In the genomic region with DNA sequence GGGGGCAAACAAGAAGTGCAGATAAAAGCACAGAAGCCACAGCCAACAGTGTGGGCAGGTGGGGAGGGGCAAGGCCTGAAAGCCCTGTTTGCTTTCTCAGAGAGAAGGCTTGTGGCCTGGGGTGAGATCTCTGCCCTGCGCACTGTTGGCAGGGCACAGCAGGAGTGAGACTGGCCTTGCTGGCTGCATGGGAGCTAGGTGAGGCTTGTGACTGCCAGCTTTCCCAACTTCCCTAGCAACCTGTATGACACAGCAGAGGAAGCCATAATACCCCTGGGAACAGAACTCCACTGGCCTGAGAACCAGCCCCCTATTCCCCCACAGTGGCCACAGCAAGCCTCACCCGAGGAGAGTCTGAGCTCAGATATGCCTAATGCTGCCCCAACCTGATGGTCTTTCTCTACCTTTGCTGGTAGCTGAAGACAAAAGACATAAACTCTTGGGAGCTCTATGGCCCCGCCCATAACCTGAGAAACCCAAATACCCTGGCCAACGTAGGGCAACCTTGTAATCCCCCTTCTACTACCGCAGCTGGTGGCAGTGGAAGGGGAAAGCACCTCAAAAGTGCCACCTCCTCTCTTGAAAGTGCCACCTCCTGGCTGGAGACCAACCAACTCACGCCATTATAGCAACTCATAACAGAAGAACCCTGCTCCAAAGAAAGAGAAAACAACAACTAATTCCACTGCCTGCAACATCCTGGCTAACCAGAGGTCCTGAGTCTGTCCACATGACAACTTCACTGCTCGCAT, we compare ENCODE assay signal across 13 cellular contexts. TPM values are rescaled to one million over a fixed set of nuclear protein-coding genes. Genes with fewer than 3 reads are reported as not detected.
DNase-seq lines count a peak whose midpoint lies in the region; ATAC-seq and TF ChIP-seq lines count a peak whose summit lies in the region.
"Had no signal": no experiment of that assay in that cellular context is flagged by ENCODE, and none has a peak within 500 bp of the region (broad histone marks: within the 10 kb centered on the region; RNA-seq: fewer than 3 reads in every experiment).

No MANE protein-coding gene starts in this region.

- no peaks in the 10 kb centered on the region for H3K27me3 Mint-ChIP-seq in activated naive CD4-positive, alpha-beta T cell treated with anti-CD3 and anti-CD28 coated beads for 36 hours (ENCODE audit: low read depth)
- H3K27me3 Mint-ChIP-seq: activated CD4-positive, alpha-beta T cell treated with anti-CD3 and anti-CD28 coated beads, Interleukin-2, amount 10 ng/mL, durations not matched to agents 7 days and 5 days had no signal

- no peak overlapping the region for H4K5ac ChIP-seq in IMR-90 (ENCODE audit: low read depth, low read length)

- H3K14ac ChIP-seq in IMR-90 (replicated peaks; ENCODE audit: low read depth, low read length) = no peak overlapping the region

- no peaks in the 10 kb centered on the region for H4K20me1 ChIP-seq in IMR-90 (ENCODE audit: insufficient read depth, low read length)
- H4K20me1 ChIP-seq in MM.1S (ENCODE audit: insufficient read depth, low read length) = no peaks in the 10 kb centered on the region

- POLR2A ChIA-PET in IMR-90 (lab: Charles Lee; ENCODE audit: unreplicated experiment) = no interaction called here

- in situ Hi-C loops in IMR-90 (cut with MboI; ENCODE audit: low sequenced_read_pairs) = no loop called here

- H3F3A ChIP-seq in MM.1S (ENCODE audit: insufficient read depth, low read length) = peaks cover 8% of the 10 kb centered on the region; the same call in 1 of the 2 replicates

- CTCF ChIA-PET in activated naive CD4-positive, alpha-beta T cell treated with anti-CD3 and anti-CD28 coated beads for 36 hours (lab: Charles Lee) = interaction anchor here (0.7 to 1.5 kb wide), 5 partner anchors 9 to 33 kb away, joined by 3 read pairs; no protein-coding TSS in a partner anchor
- CTCF ChIA-PET in IMR-90 (lab: Yijun Ruan, JAX) = interaction anchor here (1.3 kb wide), 1 partner anchor 15 kb away, joined by 4 read pairs; no protein-coding TSS in a partner anchor

- H3K9me1 ChIP-seq in IMR-90 (ENCODE audit: insufficient read depth, low read length) = 0 out of 2 replicates have a peak, but pooled peaks cover 2% of the 10 kb centered on the region

- H3K18ac ChIP-seq in IMR-90 (ENCODE audit: low read depth, low read length) = no peak overlapping the region

- H3K79me2 ChIP-seq in MM.1S (ENCODE audit: low read length) = no peaks in the 10 kb centered on the region

- H3K4me1 Mint-ChIP-seq in activated naive CD4-positive, alpha-beta T cell treated with anti-CD3 and anti-CD28 coated beads for 36 hours (ENCODE audit: low read depth) = peaks cover 24% of the 10 kb centered on the region

- no peak overlapping the region for H3K4me3 Mint-ChIP-seq in activated naive CD4-positive, alpha-beta T cell treated with anti-CD3 and anti-CD28 coated beads for 36 hours
- H3K4me3 Mint-ChIP-seq: activated CD4-positive, alpha-beta T cell treated with anti-CD3 and anti-CD28 coated beads, Interleukin-2, amount 10 ng/mL, durations not matched to agents 7 days and 5 days had no signal

- H3K9me3 ChIP-seq in IMR-90 (ENCODE audit: control insufficient read depth, insufficient read depth, low read length) (peaks cover 5% of the 10 kb centered on the region; the same call in 1 of the 2 replicates), body of pancreas (no peaks in the 10 kb centered on the region), MM.1S (replicated peaks; ENCODE audit: insufficient read depth, low read length) (no peaks in the 10 kb centered on the region)

- H2AK9ac ChIP-seq in IMR-90 (replicated peaks; ENCODE audit: low read depth, low read length, poor library complexity) = peak overlapping the region; percentile 44

- dilution Hi-C loops in IMR-90 (cut with HindIII; ENCODE audit: low sequenced_read_pairs, unreplicated experiment) = no loop called here

- H2BK5ac ChIP-seq in IMR-90 (ENCODE audit: low read depth, low read length, poor library complexity, severe bottlenecking) = no peak overlapping the region

- H3K27me3 ChIP-seq in IMR-90 (ENCODE audit: control insufficient read depth, insufficient read depth, low read length) (no peaks in the 10 kb centered on the region), body of pancreas (no peaks in the 10 kb centered on the region), MM.1S (replicated peaks; ENCODE audit: insufficient read depth, low read length) (no peaks in the 10 kb centered on the region)

- ATAC-seq in IMR-90 (ENCODE audit: low read depth) (no peak), body of pancreas (peak; percentile 53), HG03520 (IDR thresholded peaks at IDR 0.05; ENCODE audit: unreplicated experiment) (no peak)
- peak; percentile 71 for ATAC-seq in stimulated activated naive CD8-positive, alpha-beta T cell treated with anti-CD3 and anti-CD28 coated beads, Interleukin-15, Interleukin-2, amounts not matched to agents 100 U/mL and 50 U/mL, for 24 hours

- BruUV-seq in IMR-90 (replicated peaks; lab: Mats Ljungman, UMichigan) = no TSS peak

- H3K36me3 ChIP-seq in IMR-90 (ENCODE audit: control insufficient read depth, insufficient read depth, low read length) = no peaks in the 10 kb centered on the region; the same call in 1 of the 2 replicates
- H3K36me3 ChIP-seq in body of pancreas (replicated peaks in 1 of 2; ENCODE audit: insufficient read depth in 1 of 2, low read depth in 2 of 2) = no peaks in the 10 kb centered on the region
- H3K36me3 ChIP-seq in MM.1S (replicated peaks; ENCODE audit: insufficient read depth, low read length) = no peaks in the 10 kb centered on the region

- no peak overlapping the region for H2AK5ac ChIP-seq in IMR-90 (ENCODE audit: low read depth, low read length)

- no peak overlapping the region for H3K23ac ChIP-seq in IMR-90 (ENCODE audit: low read depth, low read length)

- no peak overlapping the region for H3K9ac ChIP-seq in IMR-90 (ENCODE audit: low read depth, low read length)
- H3K9ac ChIP-seq in MM.1S (ENCODE audit: low read length) = no peak overlapping the region

- no peaks in the 10 kb centered on the region for H3K9me3 Mint-ChIP-seq in activated naive CD4-positive, alpha-beta T cell treated with anti-CD3 and anti-CD28 coated beads for 36 hours
- H3K9me3 Mint-ChIP-seq: activated CD4-positive, alpha-beta T cell treated with anti-CD3 and anti-CD28 coated beads, Interleukin-2, amount 10 ng/mL, durations not matched to agents 7 days and 5 days had no signal

- intact Hi-C loops in activated naive CD4-positive, alpha-beta T cell treated with anti-CD3 and anti-CD28 coated beads for 36 hours (cut with micrococcal nuclease) = no loop called here
- intact Hi-C loops in IMR-90 (cut with micrococcal nuclease) (no loop called here), body of pancreas (cut with DNase I) (loop anchor here (10.0 kb wide), 1 partner anchor 808 kb away; no protein-coding TSS in a partner anchor)

- H3K56ac ChIP-seq in IMR-90 (ENCODE audit: extremely low read depth, insufficient read depth, low read length) = no peak overlapping the region

- 0 out of 4 replicates have a peak, but pooled peaks cover 0 to 8% of the 10 kb centered on the region in 2 experiments for H3K79me1 ChIP-seq in IMR-90 (ENCODE audit: low read depth in 1 of 2, low read length in 2 of 2)

- H2BK15ac ChIP-seq in IMR-90 (ENCODE audit: low read depth, low read length) = no peak overlapping the region

- peak overlapping the region; percentile 23 for H2AFZ ChIP-seq in IMR-90 (replicated peaks; ENCODE audit: low read length, poor library complexity)
- no peak overlapping the region for H2AFZ ChIP-seq in MM.1S (ENCODE audit: low read length)

- H4K8ac ChIP-seq in IMR-90 (ENCODE audit: low read depth in 2 of 2, low read length in 2 of 2) = no peak overlapping the region

- H3K27ac ChIP-seq in IMR-90 (ENCODE audit: insufficient read depth, low read length) (no peak overlapping the region), body of pancreas (peak overlapping the region in 2 of 4 donors; percentile 24 to 32), MM.1S (ENCODE audit: low read length) (no peak overlapping the region)

- no peak for TF ChIP-seq RAD21 in IMR-90 (IDR thresholded peaks at IDR 0.05; ENCODE audit: low read length)

- H3K4me3 ChIP-seq in IMR-90 (ENCODE audit: insufficient read depth, low read depth, low read length) (no peak overlapping the region), body of pancreas (no peak overlapping the region), MM.1S (ENCODE audit: low read length) (no peak overlapping the region)

- WGBS in IMR-90 (ENCODE audit: extremely low coverage in 2 of 2, insufficient read length in 1 of 2), 2 experiments = no CpG with 5 or more reads among the region's 7 CpGs
- WGBS in body of pancreas, 2 donors = 68 to 86% methylated on average over 6 to 7 of the region's 7 CpGs

- H3K36me3 Mint-ChIP-seq in activated naive CD4-positive, alpha-beta T cell treated with anti-CD3 and anti-CD28 coated beads for 36 hours (ENCODE audit: low read depth) = no peaks in the 10 kb centered on the region

- TF ChIP-seq CTCF in IMR-90 (conservative IDR thresholded peaks at IDR 0.05; ENCODE audit: low read depth, low read length) (no peak), body of pancreas (IDR thresholded peaks at IDR 0.05) (no peak), MM.1S (IDR thresholded peaks at IDR 0.05; ENCODE audit: low read length) (no peak)

- no peak overlapping the region for H3K27ac Mint-ChIP-seq in activated naive CD4-positive, alpha-beta T cell treated with anti-CD3 and anti-CD28 coated beads for 36 hours
- H3K27ac Mint-ChIP-seq: activated CD4-positive, alpha-beta T cell treated with anti-CD3 and anti-CD28 coated beads, Interleukin-2, amount 10 ng/mL, durations not matched to agents 7 days and 5 days had no signal

- H3K4ac ChIP-seq in IMR-90 (ENCODE audit: low read depth, low read length) = no peak overlapping the region; the same call in 1 of the 2 replicates

- no peak overlapping the region for H2BK20ac ChIP-seq in IMR-90 (ENCODE audit: low read depth, low read length)

- H3K4me2 ChIP-seq in IMR-90 (ENCODE audit: low read depth, low read length) = no peak overlapping the region
- H3K4me2 ChIP-seq in MM.1S (ENCODE audit: low read depth, low read length) = no peak overlapping the region

- no peak overlapping the region for H2BK120ac ChIP-seq in IMR-90 (ENCODE audit: low read depth, low read length)

- peak; percentile 68 for DNase-seq in activated naive CD4-positive, alpha-beta T cell treated with anti-CD3 and anti-CD28 coated beads for 36 hours
- no peak for DNase-seq in activated naive CD4-positive, alpha-beta T cell treated with anti-CD3 and anti-CD28 coated beads, Interleukin-2, amount 50 U/mL, for 16 hours
- DNase-seq in IMR-90 (no peak), body of pancreas (peak; percentile 29 to 64 (median 44)), MM.1S (no peak), inferior parietal cortex (ENCODE audit: extremely low spot score) (no peak)
- peak; percentile 42 for DNase-seq in stimulated activated naive CD8-positive, alpha-beta T cell treated with anti-CD3 and anti-CD28 coated beads, Interleukin-15, Interleukin-2, amounts not matched to agents 100 U/mL and 50 U/mL, for 24 hours
- DNase-seq: ACHN; activated CD4-positive, alpha-beta T cell treated with anti-CD3 and anti-CD28 coated beads, Interleukin-2, amount 10 ng/mL, durations not matched to agents 7 days and 5 days; dermis blood vessel endothelial cell; DMS153; NCI-H2029 had no signal

- H3K4me1 ChIP-seq in IMR-90 (ENCODE audit: control insufficient read depth, insufficient read depth, low read length) = peaks cover 8% of the 10 kb centered on the region
- H3K4me1 ChIP-seq in body of pancreas = peaks cover 4% of the 10 kb centered on the region
- peaks cover 7% of the 10 kb centered on the region; the same call in 1 of the 2 replicates for H3K4me1 ChIP-seq in MM.1S (ENCODE audit: low read length)

- no peak overlapping the region for H4K91ac ChIP-seq in IMR-90 (ENCODE audit: insufficient read depth, low read depth, low read length)

- TF ChIP-seq POLR2A in IMR-90 (IDR thresholded peaks at IDR 0.05; ENCODE audit: low read depth, low read length) = no peak
- no peak for TF ChIP-seq POLR2A in body of pancreas (IDR thresholded peaks at IDR 0.05)

- H3K9me2 ChIP-seq in MM.1S (replicated peaks; ENCODE audit: insufficient read depth, low read length) = no peaks in the 10 kb centered on the region

RNA-seq across cellular contexts. Expression of a gene that starts 44.4 kb away (rescaled TPM):
- total RNA-seq in activated naive CD4-positive, alpha-beta T cell treated with anti-CD3 and anti-CD28 coated beads for 36 hours = under 1 TPM; 0.05 to 0.07 TPM
- total RNA-seq in IMR-90 (2012; rRNA removed) (under 0.01 TPM in 1 of 2 replicates, not detected in the other), body of pancreas (not detected)
- not detected in 2 replicates for polyA plus RNA-seq in IMR-90 (2012; rRNA removed)
- not detected in 2 replicates for polyA plus RNA-seq in IMR-90 (2012; cell fraction: cytosol; rRNA removed)
- polyA plus RNA-seq in IMR-90 (2012; cell fraction: nucleus; rRNA removed; ENCODE audit: low replicate concordance) = 0.01 TPM in 2 replicates
- total RNA-seq: dermis blood vessel endothelial cell had no signal

RNA-seq across cellular contexts. Expression of a gene that starts 50.9 kb away (rescaled TPM):
- 100 to 1,000 TPM; 100 to 105 TPM for total RNA-seq in activated naive CD4-positive, alpha-beta T cell treated with anti-CD3 and anti-CD28 coated beads for 36 hours
- total RNA-seq in IMR-90 (2012; rRNA removed) (49.1 and 64.7 TPM in 2 replicates), body of pancreas (10 to 100 TPM; 55.7 to 70.3 TPM)
- 39.1 and 48.1 TPM in 2 replicates for polyA plus RNA-seq in IMR-90 (2012; rRNA removed)
- polyA plus RNA-seq in IMR-90 (2012; cell fraction: cytosol; rRNA removed) = 8.1 and 14.9 TPM in 2 replicates
- 19.8 and 128 TPM in 2 replicates for polyA plus RNA-seq in IMR-90 (2012; cell fraction: nucleus; rRNA removed; ENCODE audit: low replicate concordance)

Comparison
In these comparisons a context has a peak if more than half of its experiments do, and no peak if none do; other contexts are left out.
1. DNase-seq: peak in activated naive CD4-positive, alpha-beta T cell treated with anti-CD3 and anti-CD28 coated beads for 36 hours (single experiment), body of pancreas (4 of 4) and stimulated activated naive CD8-positive, alpha-beta T cell treated with anti-CD3 and anti-CD28 coated beads, Interleukin-15, Interleukin-2, amounts not matched to agents 100 U/mL and 50 U/mL, for 24 hours (single experiment); none in activated naive CD4-positive, alpha-beta T cell treated with anti-CD3 and anti-CD28 coated beads, Interleukin-2, amount 50 U/mL, for 16 hours (single experiment), IMR-90 (single experiment), MM.1S (single experiment) and inferior parietal cortex (single experiment).
2. ATAC-seq: peak in body of pancreas (single experiment) and stimulated activated naive CD8-positive, alpha-beta T cell treated with anti-CD3 and anti-CD28 coated beads, Interleukin-15, Interleukin-2, amounts not matched to agents 100 U/mL and 50 U/mL, for 24 hours (single experiment); none in IMR-90 (single experiment) and HG03520 (single experiment).